Comparison of ENCODE assay signal across 8 cellular contexts in genomic region chr5:180811012-180811622, GRCh38. TPM values are rescaled to one million over a fixed set of nuclear protein-coding genes. Genes with fewer than 3 reads are reported as not detected.
DNase-seq lines count a peak whose midpoint lies in the region; ATAC-seq and TF ChIP-seq lines count a peak whose summit lies in the region.

No MANE protein-coding gene starts in this region.

- H3K9me3 ChIP-seq in suprapubic skin, result no peaks in the 10 kb centered on the region

- peak overlapping the region; percentile 58 for H3K4me3 ChIP-seq in suprapubic skin

- H3K4me1 Mint-ChIP-seq in activated CD4-positive, alpha-beta T cell treated with anti-CD3 and anti-CD28 coated beads, Interleukin-2, amount 10 ng/mL, durations not matched to agents 24 days and 14 days, result peaks cover 59% of the 10 kb centered on the region
- peaks cover 71% of the 10 kb centered on the region for H3K4me1 Mint-ChIP-seq in activated T-helper 1 cell treated with anti-CD3 and anti-CD28 coated beads, Interleukin-12 subunit alpha, Interleukin-12 subunit beta, Interleukin-2, Interleukin-4 antibody, amounts not matched to agents 30 ng/mL and 10 ng/mL and 1 ng/mL, durations not matched to agents 14 hours and 24 hours and 36 hours (ENCODE audit: low read depth)

- H3K27me3 ChIP-seq in suprapubic skin, result no peaks in the 10 kb centered on the region

- H3K36me3 Mint-ChIP-seq in activated CD4-positive, alpha-beta T cell treated with anti-CD3 and anti-CD28 coated beads, Interleukin-2, amount 10 ng/mL, durations not matched to agents 24 days and 14 days (ENCODE audit: low read depth), result peaks cover 18% of the 10 kb centered on the region
- H3K36me3 Mint-ChIP-seq in activated T-helper 1 cell treated with anti-CD3 and anti-CD28 coated beads, Interleukin-12 subunit alpha, Interleukin-12 subunit beta, Interleukin-2, Interleukin-4 antibody, amounts not matched to agents 30 ng/mL and 10 ng/mL and 1 ng/mL, durations not matched to agents 14 hours and 24 hours and 36 hours (ENCODE audit: low read depth), result peaks cover 15% of the 10 kb centered on the region

- TF ChIP-seq CTCF in suprapubic skin (IDR thresholded peaks at IDR 0.05), result no peak

- H3K9me3 Mint-ChIP-seq in activated CD4-positive, alpha-beta T cell treated with anti-CD3 and anti-CD28 coated beads, Interleukin-2, amount 10 ng/mL, durations not matched to agents 24 days and 14 days, result no peaks in the 10 kb centered on the region
- H3K9me3 Mint-ChIP-seq in activated T-helper 1 cell treated with anti-CD3 and anti-CD28 coated beads, Interleukin-12 subunit alpha, Interleukin-12 subunit beta, Interleukin-2, Interleukin-4 antibody, amounts not matched to agents 30 ng/mL and 10 ng/mL and 1 ng/mL, durations not matched to agents 14 hours and 24 hours and 36 hours, result no peaks in the 10 kb centered on the region

- H3K4me1 ChIP-seq in suprapubic skin, result peaks cover 53% of the 10 kb centered on the region

- H3K4me3 Mint-ChIP-seq in activated CD4-positive, alpha-beta T cell treated with anti-CD3 and anti-CD28 coated beads, Interleukin-2, amount 10 ng/mL, durations not matched to agents 24 days and 14 days, result peak overlapping the region; percentile 78
- peak overlapping the region; percentile 85 for H3K4me3 Mint-ChIP-seq in activated T-helper 1 cell treated with anti-CD3 and anti-CD28 coated beads, Interleukin-12 subunit alpha, Interleukin-12 subunit beta, Interleukin-2, Interleukin-4 antibody, amounts not matched to agents 30 ng/mL and 10 ng/mL and 1 ng/mL, durations not matched to agents 14 hours and 24 hours and 36 hours

- intact Hi-C loops in activated CD4-positive, alpha-beta T cell treated with anti-CD3 and anti-CD28 coated beads, Interleukin-2, amount 10 ng/mL, durations not matched to agents 24 days and 14 days (cut with micrococcal nuclease), result loop anchor here (2.0 kb wide), 1 partner anchor 436 kb away; no protein-coding TSS in a partner anchor
- intact Hi-C loops in activated T-helper 1 cell treated with anti-CD3 and anti-CD28 coated beads, Interleukin-12 subunit alpha, Interleukin-12 subunit beta, Interleukin-2, Interleukin-4 antibody, amounts not matched to agents 30 ng/mL and 10 ng/mL and 1 ng/mL, durations not matched to agents 14 hours and 24 hours and 36 hours (cut with micrococcal nuclease), result loop anchor here (2.0 to 5.0 kb wide), 2 partner anchors 451 to 518 kb away; partner anchors contain the start of genes MAPK9 and TRIM52

- H3K27ac ChIP-seq in suprapubic skin, result peak overlapping the region; percentile 97

- H3K27me3 Mint-ChIP-seq in activated CD4-positive, alpha-beta T cell treated with anti-CD3 and anti-CD28 coated beads, Interleukin-2, amount 10 ng/mL, durations not matched to agents 24 days and 14 days, result no peaks in the 10 kb centered on the region
- peaks cover 3% of the 10 kb centered on the region for H3K27me3 Mint-ChIP-seq in activated T-helper 1 cell treated with anti-CD3 and anti-CD28 coated beads, Interleukin-12 subunit alpha, Interleukin-12 subunit beta, Interleukin-2, Interleukin-4 antibody, amounts not matched to agents 30 ng/mL and 10 ng/mL and 1 ng/mL, durations not matched to agents 14 hours and 24 hours and 36 hours (ENCODE audit: insufficient read depth)

- no peak for TF ChIP-seq EP300 in suprapubic skin (IDR thresholded peaks at IDR 0.05)

- peaks cover 3% of the 10 kb centered on the region for H3K36me3 ChIP-seq in suprapubic skin

- TF ChIP-seq POLR2A in suprapubic skin (IDR thresholded peaks at IDR 0.05), result no peak

- ATAC-seq in GM18868 (IDR thresholded peaks at IDR 0.05; ENCODE audit: unreplicated experiment), result no peak

- peak overlapping the region; percentile 94 for H3K27ac Mint-ChIP-seq in activated CD4-positive, alpha-beta T cell treated with anti-CD3 and anti-CD28 coated beads, Interleukin-2, amount 10 ng/mL, durations not matched to agents 24 days and 14 days
- peak overlapping the region; percentile 93 for H3K27ac Mint-ChIP-seq in activated T-helper 1 cell treated with anti-CD3 and anti-CD28 coated beads, Interleukin-12 subunit alpha, Interleukin-12 subunit beta, Interleukin-2, Interleukin-4 antibody, amounts not matched to agents 30 ng/mL and 10 ng/mL and 1 ng/mL, durations not matched to agents 14 hours and 24 hours and 36 hours

- no peak for DNase-seq in activated CD4-positive, alpha-beta T cell treated with anti-CD3 and anti-CD28 coated beads, Interleukin-2, amount 10 ng/mL, durations not matched to agents 24 days and 14 days
- no peak for DNase-seq in activated CD4-positive, alpha-beta T cell treated with anti-CD3 and anti-CD28 coated beads, Interleukin-2, amount 50 U/mL, for 1 hour
- no peak for DNase-seq in activated T-helper 1 cell treated with anti-CD3 and anti-CD28 coated beads, Interleukin-12 subunit alpha, Interleukin-12 subunit beta, Interleukin-2, Interleukin-4 antibody, amounts not matched to agents 30 ng/mL and 10 ng/mL and 1 ng/mL, durations not matched to agents 14 hours and 24 hours and 36 hours (ENCODE audit: low spot score)
- DNase-seq in inferior parietal cortex (ENCODE audit: extremely low spot score) (peak; percentile 26), suprapubic skin (ENCODE audit: low spot score in 2 of 2) (peak in 1 of 2 donors; percentile 82), HCEC 1CT (no peak), NCI-H2081 treated with DMSO at 0.1 percent for 48 hours (lab: John Stamatoyannopoulos, UW) (no peak)

- 9% methylated on average over 21 of the region's 22 CpGs for WGBS in suprapubic skin

RNA-seq across cellular contexts. Expression of gene MGAT1, which starts 8.5 kb away (rescaled TPM):
- 119 and 122 TPM in 2 replicates for total RNA-seq in activated CD4-positive, alpha-beta T cell treated with anti-CD3 and anti-CD28 coated beads, Interleukin-2, amount 10 ng/mL, durations not matched to agents 24 days and 14 days
- total RNA-seq in activated T-helper 1 cell treated with anti-CD3 and anti-CD28 coated beads, Interleukin-12 subunit alpha, Interleukin-12 subunit beta, Interleukin-2, Interleukin-4 antibody, amounts not matched to agents 30 ng/mL and 10 ng/mL and 1 ng/mL, durations not matched to agents 14 hours and 24 hours and 36 hours, result 106 and 107 TPM in 2 replicates
- 100 to 1,000 TPM; 122 to 137 (median 125) TPM for total RNA-seq in suprapubic skin

RNA-seq across cellular contexts. Expression of gene ZFP62, which starts 50.0 kb away (rescaled TPM):
- 26.7 and 28.0 TPM in 2 replicates for total RNA-seq in activated CD4-positive, alpha-beta T cell treated with anti-CD3 and anti-CD28 coated beads, Interleukin-2, amount 10 ng/mL, durations not matched to agents 24 days and 14 days
- total RNA-seq in activated T-helper 1 cell treated with anti-CD3 and anti-CD28 coated beads, Interleukin-12 subunit alpha, Interleukin-12 subunit beta, Interleukin-2, Interleukin-4 antibody, amounts not matched to agents 30 ng/mL and 10 ng/mL and 1 ng/mL, durations not matched to agents 14 hours and 24 hours and 36 hours, result 28.4 and 28.5 TPM in 2 replicates
- total RNA-seq in suprapubic skin, result 10 to 100 TPM; 35.5 to 41.1 (median 39.1) TPM
